23 cellular contexts compared by ENCODE assay signal in the genomic region with DNA sequence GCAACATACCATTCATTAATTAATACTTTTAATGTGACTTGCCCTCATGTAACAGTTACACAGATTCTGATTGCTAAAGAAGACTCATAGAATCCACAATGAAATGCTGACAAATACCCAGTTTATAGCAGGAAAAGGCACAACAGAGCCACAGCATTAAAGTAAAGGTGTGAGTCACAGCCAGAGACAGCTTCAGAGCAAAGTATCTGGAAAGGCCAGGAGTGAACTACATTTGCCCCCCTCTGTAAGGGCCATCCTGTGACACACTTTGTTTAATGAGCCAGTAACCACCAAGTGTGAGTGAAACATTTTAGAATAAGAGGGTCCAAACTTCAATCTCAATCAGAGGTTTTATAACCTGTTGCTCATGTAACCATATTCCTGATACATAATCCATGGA.
DNase-seq lines count a peak whose midpoint lies in the region; ATAC-seq and TF ChIP-seq lines count a peak whose summit lies in the region.
"Had no signal": no experiment of that assay in that cellular context is flagged by ENCODE, and none has a peak within 500 bp of the region (broad histone marks: within the 10 kb centered on the region; RNA-seq: fewer than 3 reads in every experiment).

No MANE protein-coding gene starts in this region.

- H3F3A ChIP-seq in GM23248 (ENCODE audit: insufficient read depth) = no peaks in the 10 kb centered on the region

- H2BK15ac ChIP-seq in mesendoderm (replicated peaks; ENCODE audit: low read depth) = no peak overlapping the region

- no peaks in the 10 kb centered on the region for H3K9me2 ChIP-seq in GM23248 (ENCODE audit: insufficient read depth)

- no peak overlapping the region for H2AFZ ChIP-seq in GM23248

- H4K8ac ChIP-seq in mesendoderm (ENCODE audit: low read depth, low read length) = no peak overlapping the region

- H3K27me3 ChIP-seq in GM23248 (replicated peaks; ENCODE audit: insufficient read depth) (no peaks in the 10 kb centered on the region), mesendoderm (ENCODE audit: insufficient read depth, low read length, poor library complexity) (no peaks in the 10 kb centered on the region)
- H3K27me3 ChIP-seq: BLaER1 treated with 17β-estradiol and CSF1 and Interleukin-3, amounts not matched to agents 10 nM and 100 nM; Peyer's patch had no signal

- no peaks in the 10 kb centered on the region for H4K20me1 ChIP-seq in GM23248 (ENCODE audit: insufficient read depth)
- H4K20me1 ChIP-seq: BLaER1 treated with 17β-estradiol and CSF1 and Interleukin-3, amounts not matched to agents 10 nM and 100 nM had no signal

- H3K18ac ChIP-seq in mesendoderm (ENCODE audit: low read length) = no peak overlapping the region

- no peak overlapping the region for H2BK120ac ChIP-seq in mesendoderm (ENCODE audit: low read depth, low read length)

- H3K4me3 ChIP-seq in GM23248 (no peak overlapping the region), mesendoderm (ENCODE audit: low read length) (no peak overlapping the region), coronary artery (no peak overlapping the region)
- H3K4me3 ChIP-seq: A549; BLaER1 treated with 17β-estradiol and CSF1 and Interleukin-3, amounts not matched to agents 10 nM and 100 nM; Peyer's patch; SK-N-MC had no signal

- no peak overlapping the region for H2AK5ac ChIP-seq in mesendoderm (ENCODE audit: low read length)

- no peak overlapping the region for H3K4ac ChIP-seq in mesendoderm (ENCODE audit: low read depth, low read length)

- H3K4me1 ChIP-seq in GM23248 (ENCODE audit: insufficient read depth) (no peaks in the 10 kb centered on the region), mesendoderm (ENCODE audit: control insufficient read depth, low read depth, low read length) (no peaks in the 10 kb centered on the region)
- H3K4me1 ChIP-seq: A549; BLaER1 treated with 17β-estradiol and CSF1 and Interleukin-3, amounts not matched to agents 10 nM and 100 nM; Peyer's patch had no signal

- H3K27ac ChIP-seq in GM23248 = no peak overlapping the region
- no peak overlapping the region for H3K27ac ChIP-seq in mesendoderm (ENCODE audit: low read depth, low read length)
- no peak overlapping the region for H3K27ac ChIP-seq in coronary artery
- H3K27ac ChIP-seq: A549; BLaER1 treated with 17β-estradiol and CSF1 and Interleukin-3, amounts not matched to agents 10 nM and 100 nM; Peyer's patch; SK-N-MC had no signal

- H4K5ac ChIP-seq in mesendoderm (ENCODE audit: low read length) = no peak overlapping the region

- H3K36me3 ChIP-seq in GM23248 (ENCODE audit: low read depth) (no peaks in the 10 kb centered on the region), mesendoderm (ENCODE audit: control insufficient read depth, insufficient read depth, low read length) (no peaks in the 10 kb centered on the region)
- H3K36me3 ChIP-seq: BLaER1 treated with 17β-estradiol and CSF1 and Interleukin-3, amounts not matched to agents 10 nM and 100 nM; Peyer's patch had no signal

- DNase-seq in GM23248 (peak; percentile 1), HT1080 (ENCODE audit: low read depth) (peak; percentile 56), astrocyte of the hippocampus (ENCODE audit: low read depth, low spot score) (peak; percentile 0), mesendoderm (peak; percentile 26), coronary artery (ENCODE audit: low spot score) (no peak), medulla oblongata (ENCODE audit: extremely low spot score) (no peak)
- DNase-seq: AML-193; CD4-positive, alpha-beta T cell; GDM1; H7; KBM-7; NCI-H1048; NCI-H1694 treated with DMSO at 0.1 percent for 48 hours; NCI-H2081; NCI-H2227 treated with DMSO at 0.1 percent for 48 hours; NCI-H69; Peyer's patch; SIG-M5 had no signal

- no peaks in the 10 kb centered on the region for H3K79me1 ChIP-seq in mesendoderm (ENCODE audit: low read length)

- H3K79me2 ChIP-seq in GM23248 (ENCODE audit: insufficient read depth) (no peaks in the 10 kb centered on the region), mesendoderm (ENCODE audit: control insufficient read depth, insufficient read depth, low read length) (no peaks in the 10 kb centered on the region)

- no peak overlapping the region for H2BK5ac ChIP-seq in mesendoderm (ENCODE audit: low read length)

- H3K9me3 ChIP-seq in GM23248 (ENCODE audit: low read depth) = no peaks in the 10 kb centered on the region
- H3K9me3 ChIP-seq: A549, Peyer's patch had no signal

- ATAC-seq in GM19395 (IDR thresholded peaks at IDR 0.05; ENCODE audit: unreplicated experiment) (no peak), HG03469 (IDR thresholded peaks at IDR 0.05; ENCODE audit: unreplicated experiment) (no peak)
- ATAC-seq: A549 had no signal

- H3K9ac ChIP-seq in GM23248 (no peak overlapping the region), mesendoderm (ENCODE audit: low read length) (no peak overlapping the region)
- H3K9ac ChIP-seq: BLaER1 treated with 17β-estradiol and CSF1 and Interleukin-3, amounts not matched to agents 10 nM and 100 nM had no signal

- H3K23ac ChIP-seq in mesendoderm (ENCODE audit: low read length) = no peak overlapping the region

- no peak overlapping the region for H3K56ac ChIP-seq in mesendoderm (ENCODE audit: low read length)

- in situ Hi-C loops in GM23248 (cut with MboI) = no loop called here

- no peak for TF ChIP-seq CTCF in coronary artery (IDR thresholded peaks at IDR 0.05)

- H3K4me2 ChIP-seq in GM23248 (ENCODE audit: unreplicated experiment) (no peak overlapping the region), mesendoderm (ENCODE audit: low read length) (no peak overlapping the region)
- H3K4me2 ChIP-seq: A549; BLaER1 treated with 17β-estradiol and CSF1 and Interleukin-3, amounts not matched to agents 10 nM and 100 nM had no signal

Comparison
In these comparisons a context has a peak if more than half of its experiments do, and no peak if none do; other contexts are left out.
1. DNase-seq: peak in GM23248 (single experiment), HT1080 (single experiment), astrocyte of the hippocampus (single experiment) and mesendoderm (single experiment); none in coronary artery (single experiment) and medulla oblongata (single experiment).